Comparison of ENCODE assay signal across 1 cellular context in genomic region chr18:12595571-12596255, GRCh38.
TF ChIP-seq lines count a peak whose summit lies in the region.

No MANE protein-coding gene starts in this region.

TF ChIP-seq in HepG2, 621 proteins besides CTCF, POLR2A, EP300 and RAD21 (continued from another document and continues in another):
- TF ChIP-seq, protein P1, sequence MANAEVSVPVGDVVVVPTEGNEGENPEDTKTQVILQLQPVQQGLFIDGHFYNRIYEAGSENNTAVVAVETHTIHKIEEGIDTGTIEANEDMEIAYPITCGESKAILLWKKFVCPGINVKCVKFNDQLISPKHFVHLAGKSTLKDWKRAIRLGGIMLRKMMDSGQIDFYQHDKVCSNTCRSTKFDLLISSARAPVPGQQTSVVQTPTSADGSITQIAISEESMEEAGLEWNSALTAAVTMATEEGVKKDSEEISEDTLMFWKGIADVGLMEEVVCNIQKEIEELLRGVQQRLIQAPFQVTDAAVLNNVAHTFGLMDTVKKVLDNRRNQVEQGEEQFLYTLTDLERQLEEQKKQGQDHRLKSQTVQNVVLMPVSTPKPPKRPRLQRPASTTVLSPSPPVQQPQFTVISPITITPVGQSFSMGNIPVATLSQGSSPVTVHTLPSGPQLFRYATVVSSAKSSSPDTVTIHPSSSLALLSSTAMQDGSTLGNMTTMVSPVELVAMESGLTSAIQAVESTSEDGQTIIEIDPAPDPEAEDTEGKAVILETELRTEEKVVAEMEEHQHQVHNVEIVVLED (CRISPR knock-in tag; IDR thresholded peaks at IDR 0.05; ENCODE audit: borderline replicate concordance): no peak
- TF ChIP-seq ZNF660 (CRISPR knock-in tag; IDR thresholded peaks at IDR 0.05; ENCODE audit: borderline replicate concordance, low read depth) (no peak), HMG20B (CRISPR knock-in tag; conservative IDR thresholded peaks at IDR 0.05) (no peak; the same call in 1 of the 2 replicates), KLF15 (CRISPR knock-in tag; IDR thresholded peaks at IDR 0.05; ENCODE audit: borderline replicate concordance) (no peak), ZFP36L2 (CRISPR knock-in tag; IDR thresholded peaks at IDR 0.05) (no peak), HIVEP1 (CRISPR knock-in tag; IDR thresholded peaks at IDR 0.05) (no peak), FOXK2 (IDR thresholded peaks at IDR 0.05) (no peak), HNRNPL (IDR thresholded peaks at IDR 0.05; ENCODE audit: low read depth, low read length) (no peak), ZNF335 (CRISPR knock-in tag; IDR thresholded peaks at IDR 0.05) (no peak), ZNF720 (CRISPR knock-in tag; IDR thresholded peaks at IDR 0.05) (no peak), SP4 (CRISPR knock-in tag; IDR thresholded peaks at IDR 0.05) (no peak), ZNF678 (CRISPR knock-in tag; IDR thresholded peaks at IDR 0.05) (no peak), NBN (conservative IDR thresholded peaks at IDR 0.05) (no peak), XRCC5 (optimal IDR thresholded peaks at IDR 0.05; ENCODE audit: low read length) (no peak), ZNF292 (CRISPR knock-in tag; IDR thresholded peaks at IDR 0.05; ENCODE audit: borderline replicate concordance, low read depth) (0 out of 2 replicates have a peak, but pooled peaks have one; percentile 28), GABPB1 (CRISPR knock-in tag; IDR thresholded peaks at IDR 0.05) (no peak), FOXA3 (CRISPR knock-in tag; IDR thresholded peaks at IDR 0.05) (peak; percentile 68), ZNF160 (CRISPR knock-in tag; IDR thresholded peaks at IDR 0.05) (no peak), GTF2F1 (IDR thresholded peaks at IDR 0.05; ENCODE audit: low read length) (no peak), FOXJ3 (CRISPR knock-in tag; IDR thresholded peaks at IDR 0.05; ENCODE audit: borderline replicate concordance) (peak; percentile 74; the same call in 1 of the 2 replicates), MYNN (CRISPR knock-in tag; IDR thresholded peaks at IDR 0.05; ENCODE audit: low read depth) (no peak), ZNF282 (IDR thresholded peaks at IDR 0.05; ENCODE audit: partially characterized antibody) (no peak), CENPT (CRISPR knock-in tag; IDR thresholded peaks at IDR 0.05; ENCODE audit: low read depth) (no peak), ZNF235 (CRISPR knock-in tag; IDR thresholded peaks at IDR 0.05; ENCODE audit: borderline replicate concordance) (no peak), CEBPG (CRISPR knock-in tag; IDR thresholded peaks at IDR 0.05) (peak; percentile 93), WIZ (CRISPR knock-in tag; IDR thresholded peaks at IDR 0.05) (no peak), ZNF7 (CRISPR knock-in tag; IDR thresholded peaks at IDR 0.05) (no peak), FOXK1 (CRISPR knock-in tag; IDR thresholded peaks at IDR 0.05; ENCODE audit: borderline replicate concordance, low read depth) (no peak), SRSF1 (optimal IDR thresholded peaks at IDR 0.05; ENCODE audit: low read depth, low read length) (no peak), JUND (CRISPR knock-in tag; IDR thresholded peaks at IDR 0.05) (no peak), CBFB (CRISPR knock-in tag; IDR thresholded peaks at IDR 0.05) (0 out of 2 replicates have a peak, but pooled peaks have one; percentile 29), MLLT10 (CRISPR knock-in tag; IDR thresholded peaks at IDR 0.05) (no peak), ZNF296 (CRISPR knock-in tag; conservative IDR thresholded peaks at IDR 0.05) (no peak), ZIK1 (CRISPR knock-in tag; IDR thresholded peaks at IDR 0.05; ENCODE audit: borderline replicate concordance, low read depth) (no peak), KLF6 (CRISPR knock-in tag; IDR thresholded peaks at IDR 0.05) (no peak), SMARCC2 (IDR thresholded peaks at IDR 0.05) (no peak), GZF1 (CRISPR knock-in tag; IDR thresholded peaks at IDR 0.05) (no peak), ZNF263 (CRISPR knock-in tag; IDR thresholded peaks at IDR 0.05) (no peak), HCFC1 (IDR thresholded peaks at IDR 0.05; ENCODE audit: low read depth, low read length) (no peak), ZNF549 (CRISPR knock-in tag; IDR thresholded peaks at IDR 0.05) (no peak), IRF1 (CRISPR knock-in tag; IDR thresholded peaks at IDR 0.05; ENCODE audit: low read depth) (no peak), GTF3A (CRISPR knock-in tag; conservative IDR thresholded peaks at IDR 0.05) (no peak), ZNF121 (CRISPR knock-in tag; IDR thresholded peaks at IDR 0.05) (no peak), MXI1 (IDR thresholded peaks at IDR 0.05; ENCODE audit: borderline replicate concordance, low read depth, low read length) (no peak), EED (CRISPR knock-in tag; IDR thresholded peaks at IDR 0.05) (no peak), ZNF775 (CRISPR knock-in tag; IDR thresholded peaks at IDR 0.05; ENCODE audit: borderline replicate concordance) (no peak), KLF9 (CRISPR knock-in tag; IDR thresholded peaks at IDR 0.05; ENCODE audit: low read depth) (no peak), NR2F2 (IDR thresholded peaks at IDR 0.05; ENCODE audit: borderline replicate concordance, low read depth) (peak; percentile 83), ZNF652 (CRISPR knock-in tag; IDR thresholded peaks at IDR 0.05; ENCODE audit: borderline replicate concordance, low read depth) (no peak), ZNF879 (CRISPR knock-in tag; IDR thresholded peaks at IDR 0.05) (no peak), ZNF547 (CRISPR knock-in tag; IDR thresholded peaks at IDR 0.05) (no peak), NR2F6 (IDR thresholded peaks at IDR 0.05) (peak; percentile 86), NR2F6 (CRISPR knock-in tag; IDR thresholded peaks at IDR 0.05) (peak; percentile 87), ELF1 (CRISPR knock-in tag; IDR thresholded peaks at IDR 0.05) (0 out of 2 replicates have a peak, but pooled peaks have one; percentile 14), ZC3H13 (CRISPR knock-in tag; IDR thresholded peaks at IDR 0.05) (no peak), ZBTB43 (CRISPR knock-in tag; conservative IDR thresholded peaks at IDR 0.05) (no peak), MAZ (IDR thresholded peaks at IDR 0.05; ENCODE audit: borderline replicate concordance, low read depth, low read length) (no peak), MAZ (CRISPR knock-in tag; IDR thresholded peaks at IDR 0.05; ENCODE audit: low read depth) (no peak), HDAC2 (CRISPR knock-in tag; IDR thresholded peaks at IDR 0.05) (peak; percentile 71)
- TF ChIP-seq, protein P2, sequence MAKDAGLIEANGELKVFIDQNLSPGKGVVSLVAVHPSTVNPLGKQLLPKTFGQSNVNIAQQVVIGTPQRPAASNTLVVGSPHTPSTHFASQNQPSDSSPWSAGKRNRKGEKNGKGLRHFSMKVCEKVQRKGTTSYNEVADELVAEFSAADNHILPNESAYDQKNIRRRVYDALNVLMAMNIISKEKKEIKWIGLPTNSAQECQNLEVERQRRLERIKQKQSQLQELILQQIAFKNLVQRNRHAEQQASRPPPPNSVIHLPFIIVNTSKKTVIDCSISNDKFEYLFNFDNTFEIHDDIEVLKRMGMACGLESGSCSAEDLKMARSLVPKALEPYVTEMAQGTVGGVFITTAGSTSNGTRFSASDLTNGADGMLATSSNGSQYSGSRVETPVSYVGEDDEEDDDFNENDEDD (CRISPR knock-in tag; IDR thresholded peaks at IDR 0.05; ENCODE audit: borderline replicate concordance): no peak
- TF ChIP-seq, protein P3, sequence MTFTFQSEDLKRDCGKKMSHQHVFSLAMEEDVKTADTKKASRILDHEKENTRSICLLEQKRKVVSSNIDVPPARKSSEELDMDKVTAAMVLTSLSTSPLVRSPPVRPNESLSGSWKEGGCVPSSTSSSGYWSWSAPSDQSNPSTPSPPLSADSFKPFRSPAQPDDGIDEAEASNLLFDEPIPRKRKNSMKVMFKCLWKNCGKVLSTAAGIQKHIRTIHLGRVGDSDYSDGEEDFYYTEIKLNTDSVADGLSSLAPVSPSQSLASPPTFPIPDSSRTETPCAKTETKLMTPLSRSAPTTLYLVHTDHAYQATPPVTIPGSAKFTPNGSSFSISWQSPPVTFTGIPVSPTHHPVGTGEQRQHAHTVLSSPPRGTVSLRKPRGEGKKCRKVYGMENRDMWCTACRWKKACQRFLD (CRISPR knock-in tag; IDR thresholded peaks at IDR 0.05; ENCODE audit: borderline replicate concordance): no peak
- TF ChIP-seq, protein P4, sequence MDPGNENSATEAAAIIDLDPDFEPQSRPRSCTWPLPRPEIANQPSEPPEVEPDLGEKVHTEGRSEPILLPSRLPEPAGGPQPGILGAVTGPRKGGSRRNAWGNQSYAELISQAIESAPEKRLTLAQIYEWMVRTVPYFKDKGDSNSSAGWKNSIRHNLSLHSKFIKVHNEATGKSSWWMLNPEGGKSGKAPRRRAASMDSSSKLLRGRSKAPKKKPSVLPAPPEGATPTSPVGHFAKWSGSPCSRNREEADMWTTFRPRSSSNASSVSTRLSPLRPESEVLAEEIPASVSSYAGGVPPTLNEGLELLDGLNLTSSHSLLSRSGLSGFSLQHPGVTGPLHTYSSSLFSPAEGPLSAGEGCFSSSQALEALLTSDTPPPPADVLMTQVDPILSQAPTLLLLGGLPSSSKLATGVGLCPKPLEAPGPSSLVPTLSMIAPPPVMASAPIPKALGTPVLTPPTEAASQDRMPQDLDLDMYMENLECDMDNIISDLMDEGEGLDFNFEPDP (CRISPR knock-in tag; conservative IDR thresholded peaks at IDR 0.05): no peak
- TF ChIP-seq, protein P5, sequence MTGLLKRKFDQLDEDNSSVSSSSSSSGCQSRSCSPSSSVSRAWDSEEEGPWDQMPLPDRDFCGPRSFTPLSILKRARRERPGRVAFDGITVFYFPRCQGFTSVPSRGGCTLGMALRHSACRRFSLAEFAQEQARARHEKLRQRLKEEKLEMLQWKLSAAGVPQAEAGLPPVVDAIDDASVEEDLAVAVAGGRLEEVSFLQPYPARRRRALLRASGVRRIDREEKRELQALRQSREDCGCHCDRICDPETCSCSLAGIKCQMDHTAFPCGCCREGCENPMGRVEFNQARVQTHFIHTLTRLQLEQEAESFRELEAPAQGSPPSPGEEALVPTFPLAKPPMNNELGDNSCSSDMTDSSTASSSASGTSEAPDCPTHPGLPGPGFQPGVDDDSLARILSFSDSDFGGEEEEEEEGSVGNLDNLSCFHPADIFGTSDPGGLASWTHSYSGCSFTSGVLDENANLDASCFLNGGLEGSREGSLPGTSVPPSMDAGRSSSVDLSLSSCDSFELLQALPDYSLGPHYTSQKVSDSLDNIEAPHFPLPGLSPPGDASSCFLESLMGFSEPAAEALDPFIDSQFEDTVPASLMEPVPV (CRISPR knock-in tag; IDR thresholded peaks at IDR 0.05): no peak
- TF ChIP-seq, protein P6, sequence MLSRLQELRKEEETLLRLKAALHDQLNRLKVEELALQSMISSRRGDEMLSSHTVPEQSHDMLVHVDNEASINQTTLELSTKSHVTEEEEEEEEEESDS (CRISPR knock-in tag; IDR thresholded peaks at IDR 0.05; ENCODE audit: borderline replicate concordance): no peak
- TF ChIP-seq, protein P7, sequence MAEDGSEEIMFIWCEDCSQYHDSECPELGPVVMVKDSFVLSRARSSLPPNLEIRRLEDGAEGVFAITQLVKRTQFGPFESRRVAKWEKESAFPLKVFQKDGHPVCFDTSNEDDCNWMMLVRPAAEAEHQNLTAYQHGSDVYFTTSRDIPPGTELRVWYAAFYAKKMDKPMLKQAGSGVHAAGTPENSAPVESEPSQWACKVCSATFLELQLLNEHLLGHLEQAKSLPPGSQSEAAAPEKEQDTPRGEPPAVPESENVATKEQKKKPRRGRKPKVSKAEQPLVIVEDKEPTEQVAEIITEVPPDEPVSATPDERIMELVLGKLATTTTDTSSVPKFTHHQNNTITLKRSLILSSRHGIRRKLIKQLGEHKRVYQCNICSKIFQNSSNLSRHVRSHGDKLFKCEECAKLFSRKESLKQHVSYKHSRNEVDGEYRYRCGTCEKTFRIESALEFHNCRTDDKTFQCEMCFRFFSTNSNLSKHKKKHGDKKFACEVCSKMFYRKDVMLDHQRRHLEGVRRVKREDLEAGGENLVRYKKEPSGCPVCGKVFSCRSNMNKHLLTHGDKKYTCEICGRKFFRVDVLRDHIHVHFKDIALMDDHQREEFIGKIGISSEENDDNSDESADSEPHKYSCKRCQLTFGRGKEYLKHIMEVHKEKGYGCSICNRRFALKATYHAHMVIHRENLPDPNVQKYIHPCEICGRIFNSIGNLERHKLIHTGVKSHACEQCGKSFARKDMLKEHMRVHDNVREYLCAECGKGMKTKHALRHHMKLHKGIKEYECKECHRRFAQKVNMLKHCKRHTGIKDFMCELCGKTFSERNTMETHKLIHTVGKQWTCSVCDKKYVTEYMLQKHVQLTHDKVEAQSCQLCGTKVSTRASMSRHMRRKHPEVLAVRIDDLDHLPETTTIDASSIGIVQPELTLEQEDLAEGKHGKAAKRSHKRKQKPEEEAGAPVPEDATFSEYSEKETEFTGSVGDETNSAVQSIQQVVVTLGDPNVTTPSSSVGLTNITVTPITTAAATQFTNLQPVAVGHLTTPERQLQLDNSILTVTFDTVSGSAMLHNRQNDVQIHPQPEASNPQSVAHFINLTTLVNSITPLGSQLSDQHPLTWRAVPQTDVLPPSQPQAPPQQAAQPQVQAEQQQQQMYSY (CRISPR knock-in tag; IDR thresholded peaks at IDR 0.05): no peak
- TF ChIP-seq, protein P8, sequence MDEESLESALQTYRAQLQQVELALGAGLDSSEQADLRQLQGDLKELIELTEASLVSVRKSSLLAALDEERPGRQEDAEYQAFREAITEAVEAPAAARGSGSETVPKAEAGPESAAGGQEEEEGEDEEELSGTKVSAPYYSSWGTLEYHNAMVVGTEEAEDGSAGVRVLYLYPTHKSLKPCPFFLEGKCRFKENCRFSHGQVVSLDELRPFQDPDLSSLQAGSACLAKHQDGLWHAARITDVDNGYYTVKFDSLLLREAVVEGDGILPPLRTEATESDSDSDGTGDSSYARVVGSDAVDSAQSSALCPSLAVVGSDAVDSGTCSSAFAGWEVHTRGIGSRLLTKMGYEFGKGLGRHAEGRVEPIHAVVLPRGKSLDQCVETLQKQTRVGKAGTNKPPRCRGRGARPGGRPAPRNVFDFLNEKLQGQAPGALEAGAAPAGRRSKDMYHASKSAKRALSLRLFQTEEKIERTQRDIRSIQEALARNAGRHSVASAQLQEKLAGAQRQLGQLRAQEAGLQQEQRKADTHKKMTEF (CRISPR knock-in tag; IDR thresholded peaks at IDR 0.05): peak; percentile 50; the same call in 1 of the 2 replicates
